11 cellular contexts compared by ENCODE assay signal in genomic region chr3:57221883-57222282, GRCh38. TPM values are rescaled to one million over a fixed set of nuclear protein-coding genes. Genes with fewer than 3 reads are reported as not detected.
DNase-seq lines count a peak whose midpoint lies in the region; ATAC-seq and TF ChIP-seq lines count a peak whose summit lies in the region.
"Had no signal": no experiment of that assay in that cellular context is flagged by ENCODE, and none has a peak within 500 bp of the region (broad histone marks: within the 10 kb centered on the region; RNA-seq: fewer than 3 reads in every experiment).

No MANE protein-coding gene starts in this region.

- H3K4me1 Mint-ChIP-seq in MCF 10A (ENCODE audit: insufficient read depth, unreplicated experiment): peaks cover 5% of the 10 kb centered on the region

- WGBS in mammary epithelial cell (ENCODE audit: low coverage, missing lambda C conversion rate): 41% methylated on average over 2 of the region's 2 CpGs

- H4K20me1 ChIP-seq in mammary epithelial cell (ENCODE audit: insufficient read depth, low read length): no peaks in the 10 kb centered on the region

- no peaks in the 10 kb centered on the region for H3K36me3 Mint-ChIP-seq in MCF 10A (ENCODE audit: insufficient read depth, unreplicated experiment)
- H3K36me3 Mint-ChIP-seq: naive B cell had no signal

- no peaks in the 10 kb centered on the region for H3K79me2 ChIP-seq in mammary epithelial cell (ENCODE audit: insufficient read depth, low read length)

- H3K27ac ChIP-seq in mammary epithelial cell (ENCODE audit: insufficient read depth, low read depth, low read length): no peak overlapping the region
- H3K27ac ChIP-seq in upper lobe of right lung: no peak overlapping the region
- H3K27ac ChIP-seq in effector memory CD4-positive, alpha-beta T cell (ENCODE audit: insufficient read depth, low read length, poor library complexity, severe bottlenecking): no peak overlapping the region

- in situ Hi-C loops in mammary epithelial cell (cut with MboI; ENCODE audit: low sequenced_read_pairs in 2 of 2): loop anchor here in 1 of 2 donors (10.0 kb wide), 1 partner anchor 217 kb away; no protein-coding TSS in a partner anchor
- in situ Hi-C loops in SK-MEL-5 (cut with HindIII; ENCODE audit: low pct_unique_long_range_greater_than_20kb, low sequenced_read_pairs): no loop called here

- H3K9me3 ChIP-seq in mammary epithelial cell (replicated peaks; ENCODE audit: insufficient read depth, low read length) (no peaks in the 10 kb centered on the region), upper lobe of right lung (no peaks in the 10 kb centered on the region)
- no peaks in the 10 kb centered on the region for H3K9me3 ChIP-seq in effector memory CD4-positive, alpha-beta T cell (ENCODE audit: control insufficient read depth, low read length)

- peak; percentile 39 for DNase-seq in MCF 10A (ENCODE audit: unreplicated experiment)
- no peak for DNase-seq in mammary epithelial cell
- DNase-seq in SK-MEL-5 (ENCODE audit: low read depth, low spot score): peak; percentile 59
- DNase-seq in globus pallidus (ENCODE audit: low spot score): peak; percentile 22
- no peak for DNase-seq in upper lobe of right lung
- DNase-seq in effector memory CD4-positive, alpha-beta T cell: no peak
- no peak for DNase-seq in NCI-H446 (lab: John Stamatoyannopoulos, UW)
- DNase-seq: activated CD8-positive, alpha-beta memory T cell treated with anti-CD3 and anti-CD28 coated beads, Interleukin-2, amount 50 U/mL, for 4 hours; naive B cell; RPMI8226 had no signal

- H3K9me3 Mint-ChIP-seq in MCF 10A (ENCODE audit: unreplicated experiment): no peaks in the 10 kb centered on the region
- H3K9me3 Mint-ChIP-seq: naive B cell had no signal

- BruUV-seq in MCF 10A (replicated peaks; lab: Mats Ljungman, UMichigan): no TSS peak
- no TSS peak for BruUV-seq in mammary epithelial cell (replicated peaks; lab: Mats Ljungman, UMichigan)

- POLR2A ChIA-PET in MCF 10A (lab: Yijun Ruan, JAX): interaction anchor here (0.7 to 1.0 kb wide), 4 partner anchors 51 to 226 kb away, joined by 3 read pairs; no protein-coding TSS in a partner anchor

- CTCF ChIA-PET in MCF 10A (lab: Yijun Ruan, JAX) (interaction anchor here (0.6 to 4.7 kb wide), 34 partner anchors 9 to 497 kb away, joined by 3 to 53 read pairs (median 4); partner anchors contain the start of genes ARHGEF3 and HESX1), mammary epithelial cell (lab: Charles Lee; ENCODE audit: low non-redundant PET) (no interaction called here)

- TF ChIP-seq CTCF in MCF 10A (IDR thresholded peaks at IDR 0.05; ENCODE audit: unreplicated experiment) (peak; percentile 40), mammary epithelial cell (conservative IDR thresholded peaks at IDR 0.05 in 1 of 2, IDR thresholded peaks at IDR 0.05 in 1 of 2; ENCODE audit: extremely low read depth in 1 of 2, insufficient read depth in 1 of 2, low read depth in 1 of 2, low read length in 2 of 2) (peak in 1 of 2 donors; percentile 43), upper lobe of right lung (IDR thresholded peaks at IDR 0.05) (peak; percentile 20)

- H3K4me1 ChIP-seq in mammary epithelial cell (ENCODE audit: insufficient read depth, low read length) (peaks cover 8% of the 10 kb centered on the region), upper lobe of right lung (peaks cover 3% of the 10 kb centered on the region)
- H3K4me1 ChIP-seq in effector memory CD4-positive, alpha-beta T cell (ENCODE audit: control insufficient read depth, insufficient read depth, low read length, poor library complexity, severe bottlenecking): no peaks in the 10 kb centered on the region

- no peak overlapping the region for H3K4me2 ChIP-seq in mammary epithelial cell (ENCODE audit: insufficient read depth, low read depth, low read length)

- H3K27ac Mint-ChIP-seq in MCF 10A (ENCODE audit: low read depth, unreplicated experiment): no peak overlapping the region

- dilution Hi-C loops in mammary epithelial cell (cut with HindIII; ENCODE audit: low sequenced_read_pairs): no loop called here

- ATAC-seq in upper lobe of right lung (no peak), HG03025 (IDR thresholded peaks at IDR 0.05; ENCODE audit: low FRiP score, unreplicated experiment) (no peak)

- intact Hi-C loops in MCF 10A (cut with micrococcal nuclease): loop anchor here (1.0 to 5.0 kb wide), 4 partner anchors 52 to 520 kb away; no protein-coding TSS in a partner anchor
- intact Hi-C loops in mammary epithelial cell (cut with micrococcal nuclease): loop anchor here (1.0 to 2.0 kb wide), 4 partner anchors 43 to 227 kb away; no protein-coding TSS in a partner anchor
- intact Hi-C loops in upper lobe of right lung (cut with DNase I): no loop called here

- no peak overlapping the region for H2AFZ ChIP-seq in mammary epithelial cell (ENCODE audit: low read depth, low read length)

- peaks cover 1% of the 10 kb centered on the region for H3K36me3 ChIP-seq in mammary epithelial cell (ENCODE audit: insufficient read depth, low read length)
- no peaks in the 10 kb centered on the region for H3K36me3 ChIP-seq in upper lobe of right lung
- H3K36me3 ChIP-seq in effector memory CD4-positive, alpha-beta T cell (ENCODE audit: control insufficient read depth, insufficient read depth, low read length): no peaks in the 10 kb centered on the region

- H3K27me3 Mint-ChIP-seq in MCF 10A (ENCODE audit: insufficient read depth, unreplicated experiment): no peaks in the 10 kb centered on the region
- H3K27me3 Mint-ChIP-seq: naive B cell had no signal

- no peak overlapping the region for H3K9ac ChIP-seq in mammary epithelial cell (ENCODE audit: insufficient read depth, low read length)

- no peaks in the 10 kb centered on the region for H3K27me3 ChIP-seq in mammary epithelial cell (ENCODE audit: insufficient read depth, low read length)
- H3K27me3 ChIP-seq in upper lobe of right lung: no peaks in the 10 kb centered on the region
- no peaks in the 10 kb centered on the region for H3K27me3 ChIP-seq in effector memory CD4-positive, alpha-beta T cell (replicated peaks; ENCODE audit: control insufficient read depth, insufficient read depth, low read length, poor library complexity, severe bottlenecking)

- no peak overlapping the region for H3K4me3 ChIP-seq in mammary epithelial cell (replicated peaks in 1 of 3; ENCODE audit: insufficient read depth in 1 of 3, low read depth in 2 of 3, low read length in 3 of 3)
- H3K4me3 ChIP-seq in upper lobe of right lung: no peak overlapping the region
- no peak overlapping the region for H3K4me3 ChIP-seq in effector memory CD4-positive, alpha-beta T cell (ENCODE audit: insufficient read depth, low read depth, low read length, poor library complexity, severe bottlenecking)

- no peak overlapping the region for H3K4me3 Mint-ChIP-seq in MCF 10A (ENCODE audit: unreplicated experiment)
- H3K4me3 Mint-ChIP-seq: naive B cell had no signal

RNA-seq across cellular contexts. Expression of gene APPL1, which starts 5.6 kb away (rescaled TPM):
- 26.4 and 35.4 TPM in 2 replicates for total RNA-seq in MCF 10A (2022)
- 10 to 100 TPM; 34.7 to 60.7 TPM for total RNA-seq in mammary epithelial cell
- 19.5 TPM for polyA plus RNA-seq in mammary epithelial cell
- polyA minus RNA-seq in mammary epithelial cell: 48.1 TPM
- total RNA-seq in SK-MEL-5 (2014; rRNA removed; shearing (Covaris generic)): 34.3 and 36.5 TPM in 2 replicates
- 16.0 and 22.0 TPM in 2 replicates for polyA plus RNA-seq in SK-MEL-5 (2015; cell fraction: cytosol; rRNA removed)
- 13.0 and 13.4 TPM in 2 replicates for polyA plus RNA-seq in SK-MEL-5 (2015; cell fraction: nucleus; rRNA removed)
- 42.8 TPM for total RNA-seq in upper lobe of right lung

RNA-seq across cellular contexts. Expression of gene HESX1, which starts 22.1 kb away (rescaled TPM):
- total RNA-seq in MCF 10A (2022): 0.66 and 1.3 TPM in 2 replicates
- total RNA-seq in mammary epithelial cell: under 1 TPM; 0.67 to 0.68 TPM
- 0.31 TPM for polyA plus RNA-seq in mammary epithelial cell
- polyA minus RNA-seq in mammary epithelial cell: not detected
- 0.53 and 0.87 TPM in 2 replicates for total RNA-seq in SK-MEL-5 (2014; rRNA removed; shearing (Covaris generic))
- 1.3 and 1.6 TPM in 2 replicates for polyA plus RNA-seq in SK-MEL-5 (2015; cell fraction: cytosol; rRNA removed)
- 6.1 and 15.2 TPM in 2 replicates for polyA plus RNA-seq in SK-MEL-5 (2015; cell fraction: nucleus; rRNA removed)
- total RNA-seq in upper lobe of right lung: 1.2 TPM

RNA-seq across cellular contexts. Expression of gene IL17RD, which starts 56.7 kb away (rescaled TPM):
- total RNA-seq in MCF 10A (2022) (0.91 and 1.2 TPM in 2 replicates), mammary epithelial cell (10 to 100 TPM in 1 of 2 donors, 1 to 10 TPM in 1; 9.8 to 40.2 TPM), upper lobe of right lung (1.1 TPM)
- polyA plus RNA-seq in mammary epithelial cell: 5.4 TPM
- 16.3 TPM for polyA minus RNA-seq in mammary epithelial cell
- 1.2 and 1.4 TPM in 2 replicates for total RNA-seq in SK-MEL-5 (2014; rRNA removed; shearing (Covaris generic))
- 2.4 and 3.6 TPM in 2 replicates for polyA plus RNA-seq in SK-MEL-5 (2015; cell fraction: cytosol; rRNA removed)
- polyA plus RNA-seq in SK-MEL-5 (2015; cell fraction: nucleus; rRNA removed): 1.2 and 1.8 TPM in 2 replicates

Comparison
In these comparisons a context has a peak if more than half of its experiments do, and no peak if none do; other contexts are left out.
1. DNase-seq: peak in MCF 10A (single experiment), SK-MEL-5 (single experiment) and globus pallidus (single experiment); none in mammary epithelial cell (single experiment), upper lobe of right lung (single experiment), effector memory CD4-positive, alpha-beta T cell (0 of 3) and NCI-H446 (0 of 2).